In genomic region chr7:29196191-29196590, GRCh38 we compare ENCODE assay signal across 9 cellular contexts. TPM values are rescaled to one million over a fixed set of nuclear protein-coding genes. Genes with fewer than 3 reads are reported as not detected.
A peak's percentile ranks its signal among the peaks of the same experiment; 100 is the strongest.
DNase-seq lines count a peak whose midpoint lies in the region; ATAC-seq and TF ChIP-seq lines count a peak whose summit lies in the region.
"Had no signal": no experiment of that assay in that cellular context is flagged by ENCODE, and none has a peak within 500 bp of the region (broad histone marks: within the 10 kb centered on the region; RNA-seq: fewer than 3 reads in every experiment).

No MANE protein-coding gene starts in this region.

- TF ChIP-seq CTCF in CD8-positive, alpha-beta T cell (IDR thresholded peaks at IDR 0.05) = no peak
- TF ChIP-seq CTCF in GM23338 (conservative IDR thresholded peaks at IDR 0.05; ENCODE audit: low read depth in 2 of 2) = no peak

- no peaks in the 10 kb centered on the region for H4K20me1 ChIP-seq in GM23338 (replicated peaks; ENCODE audit: insufficient read depth)

- H3K4me1 ChIP-seq in CD8-positive, alpha-beta T cell (ENCODE audit: insufficient read depth, low read length) = peaks cover 15% of the 10 kb centered on the region
- H3K4me1 ChIP-seq in GM23338 (ENCODE audit: insufficient read depth) = peaks cover 32% of the 10 kb centered on the region

- peak overlapping the region; percentile 58 for H3K4me3 ChIP-seq in CD8-positive, alpha-beta T cell (ENCODE audit: low read depth, low read length)
- 0 out of 2 replicates have a peak overlapping the region, but pooled peaks have one; percentile 76 for H3K4me3 ChIP-seq in GM23338

- no peaks in the 10 kb centered on the region for H3K9me3 Mint-ChIP-seq in CD8-positive, alpha-beta T cell
- no peaks in the 10 kb centered on the region for H3K9me3 Mint-ChIP-seq in GM23338
- no peaks in the 10 kb centered on the region for H3K9me3 Mint-ChIP-seq in activated naive CD8-positive, alpha-beta T cell treated with anti-CD3 and anti-CD28 coated beads for 36 hours
- no peaks in the 10 kb centered on the region for H3K9me3 Mint-ChIP-seq in naive thymus-derived CD8-positive, alpha-beta T cell
- H3K9me3 Mint-ChIP-seq: activated naive CD4-positive, alpha-beta T cell treated with anti-CD3 and anti-CD28 coated beads for 36 hours had no signal

- H3K4me2 ChIP-seq in GM23338 = peak overlapping the region; percentile 11; the same call in 1 of the 2 replicates

- H3K27me3 ChIP-seq in CD8-positive, alpha-beta T cell (ENCODE audit: insufficient read depth, low read length) = no peaks in the 10 kb centered on the region
- H3K27me3 ChIP-seq in GM23338 (ENCODE audit: insufficient read depth) = peaks cover 70% of the 10 kb centered on the region

- no peak overlapping the region for H2AFZ ChIP-seq in GM23338

- H3K9me2 ChIP-seq in GM23338 (ENCODE audit: insufficient read depth) = no peaks in the 10 kb centered on the region

- H3F3A ChIP-seq in GM23338 (replicated peaks; ENCODE audit: low read depth) = no peaks in the 10 kb centered on the region

- peaks cover 5% of the 10 kb centered on the region for H3K36me3 Mint-ChIP-seq in CD8-positive, alpha-beta T cell
- H3K36me3 Mint-ChIP-seq in GM23338 (ENCODE audit: low read depth) = no peaks in the 10 kb centered on the region; the same call in 2 of the 3 replicates
- H3K36me3 Mint-ChIP-seq in activated naive CD8-positive, alpha-beta T cell treated with anti-CD3 and anti-CD28 coated beads for 36 hours = no peaks in the 10 kb centered on the region
- H3K36me3 Mint-ChIP-seq in naive thymus-derived CD8-positive, alpha-beta T cell = no peaks in the 10 kb centered on the region

- DNase-seq in CD8-positive, alpha-beta T cell = no peak
- DNase-seq in GM23338 (ENCODE audit: low spot score) = no peak
- DNase-seq in activated naive CD8-positive, alpha-beta T cell treated with anti-CD3 and anti-CD28 coated beads for 36 hours = no peak
- peak in 1 of 10 donors; percentile 21 for DNase-seq in naive thymus-derived CD8-positive, alpha-beta T cell
- DNase-seq in occipital lobe (lab: John Stamatoyannopoulos, UW) = no peak
- DNase-seq: activated naive CD4-positive, alpha-beta T cell treated with anti-CD3 and anti-CD28 coated beads for 36 hours; dermis blood vessel endothelial cell had no signal

- H3K27ac Mint-ChIP-seq in CD8-positive, alpha-beta T cell = peak overlapping the region; percentile 85
- no peak overlapping the region for H3K27ac Mint-ChIP-seq in GM23338
- H3K27ac Mint-ChIP-seq in activated naive CD8-positive, alpha-beta T cell treated with anti-CD3 and anti-CD28 coated beads for 36 hours = peak overlapping the region; percentile 42
- peak overlapping the region in 2 of 10 donors; percentile 11 to 25 for H3K27ac Mint-ChIP-seq in naive thymus-derived CD8-positive, alpha-beta T cell
- H3K27ac Mint-ChIP-seq: activated naive CD4-positive, alpha-beta T cell treated with anti-CD3 and anti-CD28 coated beads for 36 hours had no signal

- H3K27me3 Mint-ChIP-seq in CD8-positive, alpha-beta T cell (ENCODE audit: low read depth) = no peaks in the 10 kb centered on the region
- H3K27me3 Mint-ChIP-seq in GM23338 (ENCODE audit: insufficient read depth, low read depth, poor library complexity) = peaks cover 50% of the 10 kb centered on the region
- H3K27me3 Mint-ChIP-seq in activated naive CD8-positive, alpha-beta T cell treated with anti-CD3 and anti-CD28 coated beads for 36 hours = peaks cover 87% of the 10 kb centered on the region
- H3K27me3 Mint-ChIP-seq in naive thymus-derived CD8-positive, alpha-beta T cell = peaks cover 16 to 50% (median 30%) of the 10 kb centered on the region in 5 donors

- intact Hi-C loops in CD8-positive, alpha-beta T cell (cut with DNase I, micrococcal nuclease) = no loop called here

- no peak for ATAC-seq in CD8-positive, alpha-beta T cell
- ATAC-seq in GM23338 (no peak), GM18517 (IDR thresholded peaks at IDR 0.05; ENCODE audit: unreplicated experiment) (no peak), HG03039 (IDR thresholded peaks at IDR 0.05; ENCODE audit: unreplicated experiment) (no peak)
- no peak for ATAC-seq in naive thymus-derived CD8-positive, alpha-beta T cell

- no peak overlapping the region for H3K27ac ChIP-seq in CD8-positive, alpha-beta T cell (ENCODE audit: low read depth, low read length)
- no peak overlapping the region for H3K27ac ChIP-seq in GM23338 (ENCODE audit: low read depth)

- CTCF ChIA-PET in CD8-positive, alpha-beta T cell (lab: Charles Lee) = interaction anchor here (1.1 to 13.0 kb wide), 4 partner anchors 123 to 270 kb away, joined by 3 to 285 read pairs (median 4); no protein-coding TSS in a partner anchor

- no peaks in the 10 kb centered on the region for H3K79me2 ChIP-seq in GM23338 (replicated peaks; ENCODE audit: insufficient read depth)

- H3K9me3 ChIP-seq in CD8-positive, alpha-beta T cell (ENCODE audit: low read length) = no peaks in the 10 kb centered on the region

- peaks cover 38% of the 10 kb centered on the region for H3K4me1 Mint-ChIP-seq in CD8-positive, alpha-beta T cell (ENCODE audit: low read depth)
- peaks cover 41% of the 10 kb centered on the region for H3K4me1 Mint-ChIP-seq in GM23338
- H3K4me1 Mint-ChIP-seq in activated naive CD8-positive, alpha-beta T cell treated with anti-CD3 and anti-CD28 coated beads for 36 hours = peaks cover 18% of the 10 kb centered on the region
- H3K4me1 Mint-ChIP-seq in naive thymus-derived CD8-positive, alpha-beta T cell = peaks cover 11 to 36% (median 19%) of the 10 kb centered on the region in 4 donors

- POLR2A ChIA-PET in CD8-positive, alpha-beta T cell (lab: Charles Lee) = interaction anchor here (1.4 to 2.4 kb wide), 3 partner anchors 8 to 214 kb away, joined by 3 to 14 read pairs (median 4); no protein-coding TSS in a partner anchor
- POLR2A ChIA-PET in naive thymus-derived CD8-positive, alpha-beta T cell (lab: Charles Lee) = no interaction called here

- peak overlapping the region; percentile 95 for H3K4me3 Mint-ChIP-seq in CD8-positive, alpha-beta T cell
- H3K4me3 Mint-ChIP-seq in GM23338 = no peak overlapping the region
- no peak overlapping the region for H3K4me3 Mint-ChIP-seq in activated naive CD8-positive, alpha-beta T cell treated with anti-CD3 and anti-CD28 coated beads for 36 hours
- peak overlapping the region in 9 of 10 donors; percentile 3 to 94 (median 87) for H3K4me3 Mint-ChIP-seq in naive thymus-derived CD8-positive, alpha-beta T cell

- no peaks in the 10 kb centered on the region for H3K36me3 ChIP-seq in CD8-positive, alpha-beta T cell (ENCODE audit: insufficient read depth, low read length)
- no peaks in the 10 kb centered on the region for H3K36me3 ChIP-seq in GM23338 (ENCODE audit: insufficient read depth)

TF ChIP-seq in GM23338, 12 proteins besides CTCF, POLR2A, EP300 and RAD21:
- no peak for TF ChIP-seq STAT1 (IDR thresholded peaks at IDR 0.05; ENCODE audit: unreplicated experiment)
- no peak for TF ChIP-seq ETS1 (IDR thresholded peaks at IDR 0.05)
- no peak for TF ChIP-seq NANOG (IDR thresholded peaks at IDR 0.05; ENCODE audit: borderline replicate concordance)
- TF ChIP-seq EZH2phosphoT487 (IDR thresholded peaks at IDR 0.05; ENCODE audit: unreplicated experiment) = no peak
- no peak for TF ChIP-seq CREB1 (CRISPR knock-in tag; IDR thresholded peaks at IDR 0.05; ENCODE audit: low read depth)

RNA-seq across cellular contexts. Expression of gene CHN2, which starts 1.6 kb away (rescaled TPM):
- 10 to 100 TPM in 1 of 2 experiments, 1 to 10 TPM in 1; 9.9 to 10.3 TPM for total RNA-seq in CD8-positive, alpha-beta T cell
- 7.5 and 8.8 TPM in 2 replicates for total RNA-seq in GM23338 (2014; rRNA removed; shearing (Covaris generic))
- polyA plus RNA-seq in GM23338 (2016; fragmentation: Nextera tagmentation; extraction: Ambion mirVana) = 6.1 and 9.2 TPM in 2 replicates
- total RNA-seq in activated naive CD8-positive, alpha-beta T cell treated with anti-CD3 and anti-CD28 coated beads for 36 hours = 1 to 10 TPM in 1 of 2 experiments, under 1 TPM in 1; 0.80 to 1.6 TPM
- 1 to 10 TPM; 1.5 to 2.2 TPM for total RNA-seq in naive thymus-derived CD8-positive, alpha-beta T cell
- polyA plus RNA-seq in naive thymus-derived CD8-positive, alpha-beta T cell = 10 to 100 TPM in 1 of 3 donors, 1 to 10 TPM in 1, under 1 TPM in 1; 0.90 to 11.1 (median 1.0) TPM
- total RNA-seq in occipital lobe = 76.3 TPM
- total RNA-seq: activated naive CD4-positive, alpha-beta T cell treated with anti-CD3 and anti-CD28 coated beads for 36 hours had no signal

RNA-seq across cellular contexts. Expression of gene CPVL, which starts 49.9 kb away (rescaled TPM):
- total RNA-seq in CD8-positive, alpha-beta T cell = under 1 TPM in 1 of 2 experiments, not detected in 1; 0.50 TPM
- 33.3 and 37.8 TPM in 2 replicates for total RNA-seq in GM23338 (2014; rRNA removed; shearing (Covaris generic))
- 31.9 and 36.5 TPM in 2 replicates for polyA plus RNA-seq in GM23338 (2016; fragmentation: Nextera tagmentation; extraction: Ambion mirVana)
- not detected for total RNA-seq in activated naive CD8-positive, alpha-beta T cell treated with anti-CD3 and anti-CD28 coated beads for 36 hours
- 1 to 10 TPM in 1 of 2 experiments, under 1 TPM in 1; 0.70 to 1.4 TPM for total RNA-seq in naive thymus-derived CD8-positive, alpha-beta T cell
- 1 to 10 TPM in 1 of 3 donors, under 1 TPM in 1, not detected in 1; 0.84 to 1.1 TPM for polyA plus RNA-seq in naive thymus-derived CD8-positive, alpha-beta T cell
- 69.9 TPM for total RNA-seq in occipital lobe
- total RNA-seq: activated naive CD4-positive, alpha-beta T cell treated with anti-CD3 and anti-CD28 coated beads for 36 hours had no signal

Comparison
In these comparisons a context has a peak if more than half of its experiments do, and no peak if none do; other contexts are left out.
1. H3K4me3 Mint-ChIP-seq: peak in CD8-positive, alpha-beta T cell (single experiment) and naive thymus-derived CD8-positive, alpha-beta T cell (9 of 10); none in GM23338 (single experiment) and activated naive CD8-positive, alpha-beta T cell treated with anti-CD3 and anti-CD28 coated beads for 36 hours (single experiment).
2. RNA of gene CPVL, which starts 49.9 kb away (total RNA-seq): 69.9 TPM in occipital lobe (single experiment) and 33.3 to 37.8 TPM in GM23338; 0.70 to 1.4 TPM in naive thymus-derived CD8-positive, alpha-beta T cell, 0.50 TPM in CD8-positive, alpha-beta T cell and not detected in activated naive CD8-positive, alpha-beta T cell treated with anti-CD3 and anti-CD28 coated beads for 36 hours; every median in the first group is over 10 times any median in the second.